ENCODE assay signal across 12 cellular contexts in the genomic region with DNA sequence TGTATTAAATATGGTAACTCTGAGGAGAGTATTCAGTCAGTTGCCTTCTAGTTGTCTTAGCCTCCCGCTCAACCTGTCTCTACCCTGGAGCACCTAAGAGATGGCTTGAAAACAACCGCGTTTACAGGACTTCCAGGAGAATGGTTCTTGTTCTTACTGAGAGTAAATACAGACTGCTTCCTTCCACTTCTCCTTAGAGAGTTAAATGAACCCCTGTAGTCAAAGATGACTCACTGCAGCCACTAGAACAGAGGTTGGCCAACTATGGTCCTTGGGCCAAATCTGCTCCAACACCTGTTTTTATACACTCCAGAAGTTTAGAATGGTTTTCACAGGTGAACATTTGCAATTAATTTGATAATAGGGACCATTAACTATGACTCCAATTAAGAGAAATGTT.
DNase-seq lines count a peak whose midpoint lies in the region; ATAC-seq and TF ChIP-seq lines count a peak whose summit lies in the region.
"Had no signal": no experiment of that assay in that cellular context is flagged by ENCODE, and none has a peak within 500 bp of the region (broad histone marks: within the 10 kb centered on the region; RNA-seq: fewer than 3 reads in every experiment).

No MANE protein-coding gene starts in this region.

- no peak for ATAC-seq in omental fat pad (ENCODE audit: low FRiP score)
- ATAC-seq: Right ventricle myocardium inferior had no signal

- no peak overlapping the region for H3K4me3 ChIP-seq in NB4 (ENCODE audit: low read depth, low read length)
- H3K4me3 ChIP-seq in choroid plexus epithelial cell (ENCODE audit: low read depth, low read length), result no peak overlapping the region
- H3K4me3 ChIP-seq: GM23248, MG63 had no signal

- no peak for TF ChIP-seq POLR2A in NB4 (IDR thresholded peaks at IDR 0.05; ENCODE audit: extremely low read depth, insufficient read length)

- CTCF ChIA-PET in GM10248 (lab: Yijun Ruan, JAX), result interaction anchor here (0.8 to 1.9 kb wide), 2 partner anchors 11 to 20 kb away, joined by 4 to 6 read pairs; no protein-coding TSS in a partner anchor

- POLR2A ChIA-PET in GM10248 (lab: Yijun Ruan, JAX), result no interaction called here

- TF ChIP-seq CTCF in NB4 (IDR thresholded peaks at IDR 0.05; ENCODE audit: low read depth, low read length) (no peak), choroid plexus epithelial cell (conservative IDR thresholded peaks at IDR 0.05; ENCODE audit: low read depth, low read length) (no peak), GM10248 (IDR thresholded peaks at IDR 0.05; ENCODE audit: control extremely low read depth, extremely low read depth, low read depth, missing control alignments) (no peak), omental fat pad (IDR thresholded peaks at IDR 0.05) (no peak)

- DNase-seq in NOMO-1 treated with DMSO at 0.1 percent for 48 hours (lab: John Stamatoyannopoulos, UW; ENCODE audit: unreplicated experiment), result peak; percentile 21
- no peak for DNase-seq in NOMO-1 treated with dmso at 0.1 percent for 144 hours (lab: John Stamatoyannopoulos, UW; ENCODE audit: unreplicated experiment)
- DNase-seq in NB4 (ENCODE audit: low read depth), result peak; percentile 2
- peak; percentile 31 for DNase-seq in choroid plexus epithelial cell (ENCODE audit: low read depth)
- DNase-seq in renal cortical epithelial cell (ENCODE audit: low read depth), result peak; percentile 50
- DNase-seq in GM10248 (ENCODE audit: extremely low spot score), result no peak
- DNase-seq in omental fat pad (ENCODE audit: low spot score), result no peak
- no peak for DNase-seq in NCI-H187 (lab: John Stamatoyannopoulos, UW)
- DNase-seq: DMS79, MG63 had no signal

Comparison
In these comparisons a context has a peak if more than half of its experiments do, and no peak if none do; other contexts are left out.
1. DNase-seq: peak in NOMO-1 treated with DMSO at 0.1 percent for 48 hours (single experiment), NB4 (single experiment), choroid plexus epithelial cell (single experiment) and renal cortical epithelial cell (single experiment); none in NOMO-1 treated with dmso at 0.1 percent for 144 hours (single experiment), GM10248 (single experiment), omental fat pad (single experiment) and NCI-H187 (0 of 2).